1 cellular context compared by ENCODE assay signal in genomic region chr22:20021196-20022181, GRCh38.
TF ChIP-seq lines count a peak whose summit lies in the region.

No MANE protein-coding gene starts in this region.

TF ChIP-seq in K562, 482 proteins besides CTCF, POLR2A, EP300 and RAD21 (continued from another document and continues in another):
- TF ChIP-seq DLX4 (CRISPR knock-in tag; IDR thresholded peaks at IDR 0.05) (no peak), CHD1 (IDR thresholded peaks at IDR 0.05; ENCODE audit: low read length) (peak; percentile 100), RBM34 (IDR thresholded peaks at IDR 0.05; ENCODE audit: borderline replicate concordance, insufficient read depth, low read length) (no peak), BRCA1 (IDR thresholded peaks at IDR 0.05) (no peak), BRCA1 (CRISPR knock-in tag; IDR thresholded peaks at IDR 0.05) (no peak), RREB1 (CRISPR knock-in tag; IDR thresholded peaks at IDR 0.05) (peak; percentile 72), HMG20B (CRISPR knock-in tag; IDR thresholded peaks at IDR 0.05) (no peak), ZKSCAN1 (IDR thresholded peaks at IDR 0.05; ENCODE audit: low read depth, low read length) (peak; percentile 46; the same call in 1 of the 2 replicates), MTF1 (CRISPR knock-in tag; IDR thresholded peaks at IDR 0.05; ENCODE audit: borderline replicate concordance) (peak; percentile 83), PREB (CRISPR knock-in tag; IDR thresholded peaks at IDR 0.05) (no peak), E2F1 (CRISPR knock-in tag; IDR thresholded peaks at IDR 0.05) (peak; percentile 71), CREB5 (CRISPR knock-in tag; IDR thresholded peaks at IDR 0.05) (no peak), CXXC5 (CRISPR knock-in tag; IDR thresholded peaks at IDR 0.05) (peak; percentile 85; the same call in 1 of the 2 replicates), DACH1 (IDR thresholded peaks at IDR 0.05; ENCODE audit: partially characterized antibody) (no peak), MBD2 (IDR thresholded peaks at IDR 0.05; ENCODE audit: borderline replicate concordance, low read depth) (no peak), MYBL2 (IDR thresholded peaks at IDR 0.05; ENCODE audit: low read depth) (no peak), MYBL2 (CRISPR knock-in tag; IDR thresholded peaks at IDR 0.05; ENCODE audit: borderline replicate concordance) (no peak), BCL6 (CRISPR knock-in tag; IDR thresholded peaks at IDR 0.05) (no peak), ARNT (IDR thresholded peaks at IDR 0.05) (no peak), HMG20A (CRISPR knock-in tag; conservative IDR thresholded peaks at IDR 0.05) (no peak), BRF1 (IDR thresholded peaks at IDR 0.05; ENCODE audit: borderline replicate concordance, extremely low read depth, insufficient read length) (no peak), POLR2AphosphoS5 (IDR thresholded peaks at IDR 0.05; ENCODE audit: control insufficient read depth, insufficient read depth, low read depth, low read length) (no peak), PRPF4 (IDR thresholded peaks at IDR 0.05; ENCODE audit: insufficient read depth, low read depth, low read length, poor library complexity, severe bottlenecking) (no peak), GABPA (tag; conservative IDR thresholded peaks at IDR 0.05; ENCODE audit: low read depth) (no peak), ZNF277 (CRISPR knock-in tag; IDR thresholded peaks at IDR 0.05; ENCODE audit: borderline replicate concordance) (no peak)
- TF ChIP-seq, protein P1, sequence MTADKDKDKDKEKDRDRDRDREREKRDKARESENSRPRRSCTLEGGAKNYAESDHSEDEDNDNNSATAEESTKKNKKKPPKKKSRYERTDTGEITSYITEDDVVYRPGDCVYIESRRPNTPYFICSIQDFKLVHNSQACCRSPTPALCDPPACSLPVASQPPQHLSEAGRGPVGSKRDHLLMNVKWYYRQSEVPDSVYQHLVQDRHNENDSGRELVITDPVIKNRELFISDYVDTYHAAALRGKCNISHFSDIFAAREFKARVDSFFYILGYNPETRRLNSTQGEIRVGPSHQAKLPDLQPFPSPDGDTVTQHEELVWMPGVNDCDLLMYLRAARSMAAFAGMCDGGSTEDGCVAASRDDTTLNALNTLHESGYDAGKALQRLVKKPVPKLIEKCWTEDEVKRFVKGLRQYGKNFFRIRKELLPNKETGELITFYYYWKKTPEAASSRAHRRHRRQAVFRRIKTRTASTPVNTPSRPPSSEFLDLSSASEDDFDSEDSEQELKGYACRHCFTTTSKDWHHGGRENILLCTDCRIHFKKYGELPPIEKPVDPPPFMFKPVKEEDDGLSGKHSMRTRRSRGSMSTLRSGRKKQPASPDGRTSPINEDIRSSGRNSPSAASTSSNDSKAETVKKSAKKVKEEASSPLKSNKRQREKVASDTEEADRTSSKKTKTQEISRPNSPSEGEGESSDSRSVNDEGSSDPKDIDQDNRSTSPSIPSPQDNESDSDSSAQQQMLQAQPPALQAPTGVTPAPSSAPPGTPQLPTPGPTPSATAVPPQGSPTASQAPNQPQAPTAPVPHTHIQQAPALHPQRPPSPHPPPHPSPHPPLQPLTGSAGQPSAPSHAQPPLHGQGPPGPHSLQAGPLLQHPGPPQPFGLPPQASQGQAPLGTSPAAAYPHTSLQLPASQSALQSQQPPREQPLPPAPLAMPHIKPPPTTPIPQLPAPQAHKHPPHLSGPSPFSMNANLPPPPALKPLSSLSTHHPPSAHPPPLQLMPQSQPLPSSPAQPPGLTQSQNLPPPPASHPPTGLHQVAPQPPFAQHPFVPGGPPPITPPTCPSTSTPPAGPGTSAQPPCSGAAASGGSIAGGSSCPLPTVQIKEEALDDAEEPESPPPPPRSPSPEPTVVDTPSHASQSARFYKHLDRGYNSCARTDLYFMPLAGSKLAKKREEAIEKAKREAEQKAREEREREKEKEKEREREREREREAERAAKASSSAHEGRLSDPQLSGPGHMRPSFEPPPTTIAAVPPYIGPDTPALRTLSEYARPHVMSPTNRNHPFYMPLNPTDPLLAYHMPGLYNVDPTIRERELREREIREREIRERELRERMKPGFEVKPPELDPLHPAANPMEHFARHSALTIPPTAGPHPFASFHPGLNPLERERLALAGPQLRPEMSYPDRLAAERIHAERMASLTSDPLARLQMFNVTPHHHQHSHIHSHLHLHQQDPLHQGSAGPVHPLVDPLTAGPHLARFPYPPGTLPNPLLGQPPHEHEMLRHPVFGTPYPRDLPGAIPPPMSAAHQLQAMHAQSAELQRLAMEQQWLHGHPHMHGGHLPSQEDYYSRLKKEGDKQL (CRISPR knock-in tag; IDR thresholded peaks at IDR 0.05; ENCODE audit: borderline replicate concordance): no peak
- TF ChIP-seq, protein P2, sequence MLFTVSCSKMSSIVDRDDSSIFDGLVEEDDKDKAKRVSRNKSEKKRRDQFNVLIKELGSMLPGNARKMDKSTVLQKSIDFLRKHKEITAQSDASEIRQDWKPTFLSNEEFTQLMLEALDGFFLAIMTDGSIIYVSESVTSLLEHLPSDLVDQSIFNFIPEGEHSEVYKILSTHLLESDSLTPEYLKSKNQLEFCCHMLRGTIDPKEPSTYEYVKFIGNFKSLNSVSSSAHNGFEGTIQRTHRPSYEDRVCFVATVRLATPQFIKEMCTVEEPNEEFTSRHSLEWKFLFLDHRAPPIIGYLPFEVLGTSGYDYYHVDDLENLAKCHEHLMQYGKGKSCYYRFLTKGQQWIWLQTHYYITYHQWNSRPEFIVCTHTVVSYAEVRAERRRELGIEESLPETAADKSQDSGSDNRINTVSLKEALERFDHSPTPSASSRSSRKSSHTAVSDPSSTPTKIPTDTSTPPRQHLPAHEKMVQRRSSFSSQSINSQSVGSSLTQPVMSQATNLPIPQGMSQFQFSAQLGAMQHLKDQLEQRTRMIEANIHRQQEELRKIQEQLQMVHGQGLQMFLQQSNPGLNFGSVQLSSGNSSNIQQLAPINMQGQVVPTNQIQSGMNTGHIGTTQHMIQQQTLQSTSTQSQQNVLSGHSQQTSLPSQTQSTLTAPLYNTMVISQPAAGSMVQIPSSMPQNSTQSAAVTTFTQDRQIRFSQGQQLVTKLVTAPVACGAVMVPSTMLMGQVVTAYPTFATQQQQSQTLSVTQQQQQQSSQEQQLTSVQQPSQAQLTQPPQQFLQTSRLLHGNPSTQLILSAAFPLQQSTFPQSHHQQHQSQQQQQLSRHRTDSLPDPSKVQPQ (CRISPR knock-in tag; IDR thresholded peaks at IDR 0.05; ENCODE audit: borderline replicate concordance): peak; percentile 23; the same call in 1 of the 2 replicates
- TF ChIP-seq, protein P3, sequence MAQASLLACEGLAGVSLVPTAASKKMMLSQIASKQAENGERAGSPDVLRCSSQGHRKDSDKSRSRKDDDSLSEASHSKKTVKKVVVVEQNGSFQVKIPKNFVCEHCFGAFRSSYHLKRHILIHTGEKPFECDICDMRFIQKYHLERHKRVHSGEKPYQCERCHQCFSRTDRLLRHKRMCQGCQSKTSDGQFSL (CRISPR knock-in tag; IDR thresholded peaks at IDR 0.05): no peak
- TF ChIP-seq, protein P3 (tag; IDR thresholded peaks at IDR 0.05): peak in 1 of 2 experiments; percentile 60; a peak in 1 of 4 replicates
- TF ChIP-seq, protein P4, sequence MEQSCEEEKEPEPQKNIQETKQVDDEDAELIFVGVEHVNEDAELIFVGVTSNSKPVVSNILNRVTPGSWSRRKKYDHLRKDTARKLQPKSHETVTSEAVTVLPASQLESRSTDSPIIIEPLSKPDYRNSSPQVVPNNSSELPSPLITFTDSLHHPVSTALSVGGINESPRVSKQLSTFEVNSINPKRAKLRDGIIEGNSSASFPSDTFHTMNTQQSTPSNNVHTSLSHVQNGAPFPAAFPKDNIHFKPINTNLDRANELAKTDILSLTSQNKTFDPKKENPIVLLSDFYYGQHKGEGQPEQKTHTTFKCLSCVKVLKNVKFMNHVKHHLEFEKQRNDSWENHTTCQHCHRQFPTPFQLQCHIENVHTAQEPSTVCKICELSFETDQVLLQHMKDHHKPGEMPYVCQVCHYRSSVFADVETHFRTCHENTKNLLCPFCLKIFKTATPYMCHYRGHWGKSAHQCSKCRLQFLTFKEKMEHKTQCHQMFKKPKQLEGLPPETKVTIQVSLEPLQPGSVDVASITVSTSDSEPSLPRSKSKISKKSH (CRISPR knock-in tag; IDR thresholded peaks at IDR 0.05): no peak
